ENCODE assay signal across 1 cellular context in the genomic region with DNA sequence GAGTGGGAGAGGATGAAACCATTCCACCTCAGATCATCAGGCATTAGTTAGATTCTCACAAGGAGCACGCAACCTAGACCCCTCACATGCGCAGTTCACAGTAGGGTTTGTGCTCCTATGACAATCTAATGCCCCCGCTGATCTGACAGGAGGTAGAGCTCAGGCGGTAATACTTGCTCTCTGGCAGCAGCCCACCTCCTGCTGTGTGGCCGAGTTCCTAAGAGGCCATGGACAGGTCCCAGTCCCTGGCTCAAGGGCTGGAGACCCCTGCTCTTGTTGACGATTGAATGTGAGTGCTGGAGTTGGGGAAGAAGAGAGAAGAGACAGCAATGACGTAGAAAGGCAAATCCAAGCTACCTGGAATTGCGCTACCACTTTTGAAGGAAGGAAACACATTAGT.
TF ChIP-seq lines count a peak whose summit lies in the region.

No MANE protein-coding gene starts in this region.

TF ChIP-seq in SK-N-SH, 30 proteins besides CTCF, POLR2A, EP300 and RAD21:
- TF ChIP-seq NFIC (IDR thresholded peaks at IDR 0.05; ENCODE audit: borderline replicate concordance) (no peak), TEAD4 (IDR thresholded peaks at IDR 0.05; ENCODE audit: borderline replicate concordance, insufficient read depth) (no peak), FOXJ3 (CRISPR knock-in tag; IDR thresholded peaks at IDR 0.05) (no peak), SIN3A (IDR thresholded peaks at IDR 0.05; ENCODE audit: borderline replicate concordance, low read depth, low read length) (no peak), RXRA (IDR thresholded peaks at IDR 0.05; ENCODE audit: borderline replicate concordance, low read depth) (no peak), FOXM1 (IDR thresholded peaks at IDR 0.05; ENCODE audit: low read depth) (no peak), SMC3 (IDR thresholded peaks at IDR 0.05; ENCODE audit: low read depth, low read length) (no peak), MXI1 (IDR thresholded peaks at IDR 0.05; ENCODE audit: low read depth, low read length) (no peak), MEF2A (IDR thresholded peaks at IDR 0.05; ENCODE audit: borderline replicate concordance, low read depth) (no peak), CHD2 (IDR thresholded peaks at IDR 0.05; ENCODE audit: low read length, partially characterized antibody) (no peak), NRF1 (IDR thresholded peaks at IDR 0.05; ENCODE audit: low read depth, low read length) (no peak), POLR2AphosphoS5 (IDR thresholded peaks at IDR 0.05; ENCODE audit: low read depth, low read length) (no peak)
- TF ChIP-seq, protein P1, sequence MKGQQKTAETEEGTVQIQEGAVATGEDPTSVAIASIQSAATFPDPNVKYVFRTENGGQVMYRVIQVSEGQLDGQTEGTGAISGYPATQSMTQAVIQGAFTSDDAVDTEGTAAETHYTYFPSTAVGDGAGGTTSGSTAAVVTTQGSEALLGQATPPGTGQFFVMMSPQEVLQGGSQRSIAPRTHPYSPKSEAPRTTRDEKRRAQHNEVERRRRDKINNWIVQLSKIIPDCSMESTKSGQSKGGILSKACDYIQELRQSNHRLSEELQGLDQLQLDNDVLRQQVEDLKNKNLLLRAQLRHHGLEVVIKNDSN (IDR thresholded peaks at IDR 0.05; ENCODE audit: borderline replicate concordance, low read depth) = no peak
- TF ChIP-seq, protein P2, sequence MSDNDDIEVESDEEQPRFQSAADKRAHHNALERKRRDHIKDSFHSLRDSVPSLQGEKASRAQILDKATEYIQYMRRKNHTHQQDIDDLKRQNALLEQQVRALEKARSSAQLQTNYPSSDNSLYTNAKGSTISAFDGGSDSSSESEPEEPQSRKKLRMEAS (IDR thresholded peaks at IDR 0.05; ENCODE audit: low read depth) = no peak
- TF ChIP-seq, protein P3, sequence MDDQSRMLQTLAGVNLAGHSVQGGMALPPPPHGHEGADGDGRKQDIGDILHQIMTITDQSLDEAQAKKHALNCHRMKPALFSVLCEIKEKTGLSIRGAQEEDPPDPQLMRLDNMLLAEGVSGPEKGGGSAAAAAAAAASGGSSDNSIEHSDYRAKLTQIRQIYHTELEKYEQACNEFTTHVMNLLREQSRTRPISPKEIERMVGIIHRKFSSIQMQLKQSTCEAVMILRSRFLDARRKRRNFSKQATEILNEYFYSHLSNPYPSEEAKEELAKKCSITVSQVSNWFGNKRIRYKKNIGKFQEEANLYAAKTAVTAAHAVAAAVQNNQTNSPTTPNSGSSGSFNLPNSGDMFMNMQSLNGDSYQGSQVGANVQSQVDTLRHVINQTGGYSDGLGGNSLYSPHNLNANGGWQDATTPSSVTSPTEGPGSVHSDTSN (IDR thresholded peaks at IDR 0.05) = no peak
